23 cellular contexts compared by ENCODE assay signal in the genomic region with DNA sequence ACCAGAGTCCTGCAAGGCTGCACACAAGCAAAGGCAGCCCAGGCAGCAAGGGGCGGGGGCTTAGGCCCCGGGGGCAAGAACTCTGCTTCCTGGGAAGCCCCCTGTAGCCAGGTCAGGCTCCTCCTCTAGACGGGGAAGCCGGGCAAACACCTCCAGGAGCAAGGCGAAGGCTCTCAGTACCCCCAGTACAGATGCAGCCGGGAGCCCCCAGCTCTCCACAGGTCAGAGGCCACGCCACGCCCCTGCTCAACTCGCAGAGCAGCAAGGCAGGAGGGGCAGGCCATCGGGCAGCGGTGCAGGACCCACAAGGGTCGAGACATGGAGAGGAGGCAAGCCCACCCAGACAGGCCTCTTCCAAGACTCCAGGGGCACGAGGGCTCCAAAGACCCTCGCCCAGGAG.
"Had no signal": no experiment of that assay in that cellular context is flagged by ENCODE, and none has a peak within 500 bp of the region (broad histone marks: within the 10 kb centered on the region; RNA-seq: fewer than 3 reads in every experiment).

No MANE protein-coding gene starts in this region.

- DNase-seq: activated B cell treated with CpG ODN at 0.5 μM for 24 hours; activated CD4-positive, alpha-beta memory T cell treated with anti-CD3 and anti-CD28 coated beads for 36 hours; activated CD4-positive, alpha-beta T cell treated with anti-CD3 and anti-CD28 coated beads for 4 hours; activated CD4-positive, alpha-beta T cell treated with anti-CD3 and anti-CD28 coated beads, Interleukin-2, amount 50 U/mL, for 1 hour; activated CD4-positive, CD25-positive, alpha-beta regulatory T cell treated with anti-CD3 and anti-CD28 coated beads, Interleukin-2, amount 50 U/mL, for 72 hours; activated CD8-positive, alpha-beta memory T cell treated with anti-CD3 and anti-CD28 coated beads, Interleukin-2, amount 50 U/mL, for 4 hours; activated effector memory CD4-positive, alpha-beta T cell treated with Interleukin-2 at 50 U/mL for 16 hours; activated naive CD4-positive, alpha-beta T cell treated with anti-CD3 and anti-CD28 coated beads, Interleukin-2, amount 10 ng/mL, durations not matched to agents 7 days and 5 days; activated T-cell treated with anti-CD3 and anti-CD28 coated beads for 4 hours; activated T-cell treated with anti-CD3 and anti-CD28 coated beads, Interleukin-2, amount 50 U/mL, for 48 hours; amniotic stem cell; aorta; brain microvascular endothelial cell; central memory CD4-positive, alpha-beta T cell; Karpas-422; NCI-H524 treated with DMSO at 0.1 percent for 48 hours; NK-92 treated with Interleukin-12 subunit alpha and Interleukin-12 subunit beta, amount 100 ng/mL, for 24 hours; PC-9; Right ventricle myocardium superior; T1000 had no signal

- H3K27me3 ChIP-seq: brain microvascular endothelial cell, SJCRH30 had no signal

- H3K4me2 ChIP-seq: PC-9 had no signal

- H3K36me3 Mint-ChIP-seq: activated CD4-positive, alpha-beta memory T cell treated with anti-CD3 and anti-CD28 coated beads for 36 hours; activated naive CD8-positive, alpha-beta T cell had no signal

- H3K27me3 Mint-ChIP-seq: activated B cell treated with CpG ODN at 0.5 μM for 24 hours; activated CD4-positive, alpha-beta memory T cell treated with anti-CD3 and anti-CD28 coated beads for 36 hours; activated naive CD4-positive, alpha-beta T cell treated with anti-CD3 and anti-CD28 coated beads, Interleukin-2, amount 10 ng/mL, durations not matched to agents 7 days and 5 days; activated naive CD8-positive, alpha-beta T cell had no signal

- H2AFZ ChIP-seq: PC-9 had no signal

- H3K4me3 Mint-ChIP-seq: activated B cell treated with CpG ODN at 0.5 μM for 24 hours; activated CD4-positive, alpha-beta memory T cell treated with anti-CD3 and anti-CD28 coated beads for 36 hours; activated naive CD4-positive, alpha-beta T cell treated with anti-CD3 and anti-CD28 coated beads, Interleukin-2, amount 10 ng/mL, durations not matched to agents 7 days and 5 days; activated naive CD8-positive, alpha-beta T cell had no signal

- H3K9me3 Mint-ChIP-seq: activated B cell treated with CpG ODN at 0.5 μM for 24 hours; activated CD4-positive, alpha-beta memory T cell treated with anti-CD3 and anti-CD28 coated beads for 36 hours; activated naive CD4-positive, alpha-beta T cell treated with anti-CD3 and anti-CD28 coated beads, Interleukin-2, amount 10 ng/mL, durations not matched to agents 7 days and 5 days had no signal

- H3K36me3 ChIP-seq: brain microvascular endothelial cell, SJCRH30 had no signal

- H3K4me3 ChIP-seq: PC-9, SJCRH30, SK-N-MC had no signal

- H3K27ac ChIP-seq: brain microvascular endothelial cell, PC-9, SJCRH30, SK-N-MC had no signal

- H3K9me3 ChIP-seq: SJCRH30 had no signal

- H3K27ac Mint-ChIP-seq: activated B cell treated with CpG ODN at 0.5 μM for 24 hours; activated CD4-positive, alpha-beta memory T cell treated with anti-CD3 and anti-CD28 coated beads for 36 hours; activated naive CD4-positive, alpha-beta T cell treated with anti-CD3 and anti-CD28 coated beads, Interleukin-2, amount 10 ng/mL, durations not matched to agents 7 days and 5 days; activated naive CD8-positive, alpha-beta T cell had no signal
